ENCODE assay signal across 9 cellular contexts in the genomic region with DNA sequence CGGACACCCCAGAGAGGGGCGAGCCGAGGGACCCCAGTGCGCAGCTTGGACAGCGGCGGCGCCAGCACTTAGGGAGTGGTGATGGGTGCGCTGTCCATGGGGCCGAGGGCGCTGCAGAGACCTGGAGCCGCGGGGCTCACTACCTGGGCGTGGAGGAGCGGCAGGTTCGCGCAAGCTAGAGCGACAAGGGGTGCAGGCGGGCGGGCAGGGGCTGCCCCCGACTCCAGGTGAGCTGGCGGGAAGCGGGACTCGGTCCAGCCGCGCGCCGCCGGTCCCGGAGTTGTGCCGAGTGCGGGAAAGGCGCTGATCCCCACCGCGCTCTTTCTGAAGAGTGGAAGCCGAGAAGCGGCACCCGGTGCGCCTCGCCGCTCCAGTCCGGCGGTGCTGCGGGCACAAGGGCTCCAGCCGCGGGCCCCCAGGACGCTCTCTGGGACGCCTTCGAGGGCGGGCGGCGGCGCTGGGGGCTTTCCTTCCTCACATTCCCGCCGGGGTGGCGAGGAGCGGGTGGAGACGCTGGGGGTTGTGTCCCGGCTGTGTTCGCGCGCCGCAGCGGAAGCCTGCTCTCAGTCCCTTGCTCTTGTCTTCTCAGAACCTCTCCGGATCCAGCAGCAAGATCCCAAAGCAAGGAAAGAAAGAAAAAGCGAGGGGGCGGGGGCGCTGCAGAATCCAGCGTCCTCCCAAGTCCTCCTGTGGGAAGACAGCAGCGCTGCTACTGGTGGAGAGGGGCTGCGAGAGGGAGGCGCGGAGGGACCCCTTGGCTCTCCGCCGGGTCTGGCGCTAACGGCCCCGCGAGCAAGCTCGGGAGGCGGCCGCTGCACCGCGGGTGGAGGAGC. TPM values are rescaled to one million over a fixed set of nuclear protein-coding genes. Genes with fewer than 3 reads are reported as not detected.
DNase-seq lines count a peak whose midpoint lies in the region; ATAC-seq and TF ChIP-seq lines count a peak whose summit lies in the region.
"Had no signal": no experiment of that assay in that cellular context is flagged by ENCODE, and none has a peak within 500 bp of the region (broad histone marks: within the 10 kb centered on the region; RNA-seq: fewer than 3 reads in every experiment).

A gene with protein sequence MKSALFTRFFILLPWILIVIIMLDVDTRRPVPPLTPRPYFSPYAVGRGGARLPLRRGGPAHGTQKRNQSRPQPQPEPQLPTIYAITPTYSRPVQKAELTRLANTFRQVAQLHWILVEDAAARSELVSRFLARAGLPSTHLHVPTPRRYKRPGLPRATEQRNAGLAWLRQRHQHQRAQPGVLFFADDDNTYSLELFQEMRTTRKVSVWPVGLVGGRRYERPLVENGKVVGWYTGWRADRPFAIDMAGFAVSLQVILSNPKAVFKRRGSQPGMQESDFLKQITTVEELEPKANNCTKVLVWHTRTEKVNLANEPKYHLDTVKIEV (minus strand): TSS at position 610 of the 833 bp plus-strand sequence. CDS start 631 bp downstream, outside the sequence.

- TF ChIP-seq CTCF in activated B cell treated with CpG ODN at 0.5 μM for 24 hours (IDR thresholded peaks at IDR 0.05) (no peak), natural killer cell (IDR thresholded peaks at IDR 0.05) (no peak)

- H3K4me1 Mint-ChIP-seq in activated B cell treated with CpG ODN at 0.5 μM for 24 hours: peaks cover 21% of the 10 kb centered on the region
- H3K4me1 Mint-ChIP-seq in natural killer cell: peaks cover 11 to 16% of the 10 kb centered on the region in 2 donors

- ATAC-seq in HG03097 (IDR thresholded peaks at IDR 0.05; ENCODE audit: low FRiP score, unreplicated experiment): peak; percentile 12
- ATAC-seq in activated B cell treated with CpG ODN at 0.5 μM for 24 hours (ENCODE audit: low read depth): no peak
- peak in 2 of 3 donors; percentile 14 to 21 for ATAC-seq in natural killer cell

- POLR2A ChIA-PET in activated B cell treated with CpG ODN at 0.5 μM for 24 hours (lab: Charles Lee): no interaction called here

- H3K27ac Mint-ChIP-seq in activated B cell treated with CpG ODN at 0.5 μM for 24 hours (no peak within 1 kb of the TSS), natural killer cell (no peak within 1 kb of the TSS)

- DNase-seq in stimulated activated CD4-positive, alpha-beta T cell treated with anti-CD3 and anti-CD28 coated beads, Interleukin-4, amount 100 ng/mL, for 1 hour: peak; percentile 12
- DNase-seq in stimulated activated CD4-positive, alpha-beta T cell treated with anti-CD3 and anti-CD28 coated beads, Interleukin-2, amount 100 ng/mL, for 48 hours: no peak
- peak; percentile 21 for DNase-seq in activated B cell treated with CpG ODN at 0.5 μM for 24 hours
- DNase-seq in fibroblast of gingiva (ENCODE audit: low read depth): peak; percentile 21
- DNase-seq in natural killer cell: no peak
- DNase-seq in middle frontal gyrus (ENCODE audit: extremely low spot score, low spot score): no peak
- no peak for DNase-seq in DMS153 (lab: John Stamatoyannopoulos, UW)

- intact Hi-C loops in activated B cell treated with CpG ODN at 0.5 μM for 24 hours (cut with micrococcal nuclease) (loop anchor here (1.0 to 2.0 kb wide), 4 partner anchors 72 to 646 kb away; no protein-coding TSS in a partner anchor), natural killer cell (cut with micrococcal nuclease) (loop anchor here (2.0 to 5.0 kb wide), 2 partner anchors 249 to 436 kb away; no protein-coding TSS in a partner anchor)

- H3K4me3 Mint-ChIP-seq in activated B cell treated with CpG ODN at 0.5 μM for 24 hours: peak within 1 kb of the TSS; percentile 75
- H3K4me3 Mint-ChIP-seq in natural killer cell: peak within 1 kb of the TSS; percentile 87

- H3K27me3 Mint-ChIP-seq in activated B cell treated with CpG ODN at 0.5 μM for 24 hours: peaks cover 46% of the 10 kb centered on the region
- peaks cover 48 to 53% of the 10 kb centered on the region in 2 donors for H3K27me3 Mint-ChIP-seq in natural killer cell (ENCODE audit: low read depth in 2 of 2)

- H3K36me3 Mint-ChIP-seq in activated B cell treated with CpG ODN at 0.5 μM for 24 hours (ENCODE audit: low read depth) (no peaks in the 10 kb centered on the region), natural killer cell (no peaks in the 10 kb centered on the region)

- H3K9me3 Mint-ChIP-seq in activated B cell treated with CpG ODN at 0.5 μM for 24 hours: no peaks in the 10 kb centered on the region
- H3K9me3 Mint-ChIP-seq in natural killer cell: no peaks in the 10 kb centered on the region

- CTCF ChIA-PET in activated B cell treated with CpG ODN at 0.5 μM for 24 hours (lab: Charles Lee): interaction anchor here (0.7 to 2.7 kb wide), 12 partner anchors 10 to 736 kb away, joined by 3 to 38 read pairs (median 8); no protein-coding TSS in a partner anchor

RNA-seq across cellular contexts. Expression of the gene that starts here (rescaled TPM):
- total RNA-seq in activated B cell treated with CpG ODN at 0.5 μM for 24 hours (not detected in 2 replicates), natural killer cell (not detected)
- total RNA-seq: mononuclear cell had no signal

Comparison
In these comparisons a context has a peak if more than half of its experiments do, and no peak if none do; other contexts are left out.
1. DNase-seq: peak in stimulated activated CD4-positive, alpha-beta T cell treated with anti-CD3 and anti-CD28 coated beads, Interleukin-4, amount 100 ng/mL, for 1 hour (single experiment) and fibroblast of gingiva (single experiment); none in stimulated activated CD4-positive, alpha-beta T cell treated with anti-CD3 and anti-CD28 coated beads, Interleukin-2, amount 100 ng/mL, for 48 hours (0 of 2), natural killer cell (single experiment), middle frontal gyrus (single experiment) and DMS153 (single experiment).
2. Peak in DNase-seq in activated B cell treated with CpG ODN at 0.5 μM for 24 hours; RNA of the gene not detected or under 1 TPM.
3. Peak in ATAC-seq in natural killer cell; RNA of the gene not detected or under 1 TPM.